11 cellular contexts compared by ENCODE assay signal in the genomic region with DNA sequence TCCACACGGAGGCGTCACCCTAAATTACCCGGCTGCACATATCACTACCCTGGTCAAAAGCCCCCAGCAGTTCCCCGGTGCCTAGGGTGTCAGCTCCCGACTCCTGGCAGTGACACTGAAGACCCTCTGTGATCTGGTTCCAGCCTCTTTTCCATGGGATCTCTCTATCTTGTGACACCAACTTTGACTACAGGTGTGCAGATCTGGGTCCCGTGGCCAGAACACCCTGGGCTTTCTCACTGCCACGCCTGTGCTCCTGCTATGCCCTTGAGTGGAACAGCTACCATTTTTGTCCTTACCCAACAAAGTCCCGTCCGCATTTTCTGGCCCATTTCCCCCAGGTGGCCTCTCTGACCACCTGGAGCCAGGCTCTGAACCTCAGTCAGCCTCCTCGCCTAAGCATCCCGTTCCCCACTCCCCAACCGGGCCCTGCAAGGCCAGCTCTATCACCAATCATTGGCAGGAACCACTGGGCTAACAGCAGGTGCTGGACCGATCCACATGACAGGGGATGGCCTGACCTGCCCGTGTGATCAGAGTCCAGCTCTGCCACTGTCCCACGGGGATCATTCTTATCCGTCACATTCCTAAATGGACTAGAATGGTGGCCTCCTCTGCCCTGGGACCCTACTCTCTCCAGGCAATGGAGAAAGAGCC. TPM values are rescaled to one million over a fixed set of nuclear protein-coding genes. Genes with fewer than 3 reads are reported as not detected.
DNase-seq lines count a peak whose midpoint lies in the region; ATAC-seq and TF ChIP-seq lines count a peak whose summit lies in the region.
"Had no signal": no experiment of that assay in that cellular context is flagged by ENCODE, and none has a peak within 500 bp of the region (broad histone marks: within the 10 kb centered on the region; RNA-seq: fewer than 3 reads in every experiment).

No MANE protein-coding gene starts in this region.

- H3K9ac ChIP-seq in HUES6 (ENCODE audit: low read length): no peak overlapping the region
- H3K9ac ChIP-seq in adipocyte (ENCODE audit: low read length): peak overlapping the region; percentile 71

- no peak for DNase-seq in adipocyte (ENCODE audit: low read depth)
- DNase-seq in mesenteric fat pad (ENCODE audit: low spot score): peak; percentile 84
- no peak for DNase-seq in stimulated activated naive B cell treated with anti-CD40 and anti-IgM and Interleukin-4, amounts not matched to agents 10 μg/mL and 1 μg/mL and 100 μg/mL, for 72 hours
- DNase-seq in foreskin melanocyte: no peak
- no peak for DNase-seq in NCI-H1105 (lab: John Stamatoyannopoulos, UW)
- DNase-seq in ovary: no peak
- DNase-seq: aorta, NCI-H2107, SHP77 treated with DMSO at 0.1 percent for 48 hours had no signal

- no peak for TF ChIP-seq EP300 in ovary (IDR thresholded peaks at IDR 0.05)

- WGBS in ovary, 3 donors: 81 to 89% (median 83%) methylated on average over 16 of the region's 16 CpGs

- H3K27me3 ChIP-seq in HUES6 (ENCODE audit: control insufficient read depth, insufficient read depth, low read length) (no peaks in the 10 kb centered on the region), adipocyte (replicated peaks; ENCODE audit: control insufficient read depth, insufficient read depth, low read length) (peaks cover 12% of the 10 kb centered on the region), ovary (no peaks in the 10 kb centered on the region)

- H3K4me1 Mint-ChIP-seq in stimulated activated naive B cell treated with anti-CD40 and anti-IgM and Interleukin-4, amounts not matched to agents 10 μg/mL and 1 μg/mL and 100 μg/mL, for 72 hours: peaks cover 38 to 53% of the 10 kb centered on the region in 2 donors

- no peaks in the 10 kb centered on the region for H3K9me3 Mint-ChIP-seq in stimulated activated naive B cell treated with anti-CD40 and anti-IgM and Interleukin-4, amounts not matched to agents 10 μg/mL and 1 μg/mL and 100 μg/mL, for 72 hours

- no peaks in the 10 kb centered on the region for H3K36me3 ChIP-seq in HUES6 (ENCODE audit: control insufficient read depth, insufficient read depth, low read length)
- H3K36me3 ChIP-seq in adipocyte (ENCODE audit: control insufficient read depth, insufficient read depth, low read length, severe bottlenecking): no peaks in the 10 kb centered on the region
- H3K36me3 ChIP-seq in ovary: no peaks in the 10 kb centered on the region

- H3K9me3 ChIP-seq in HUES6 (ENCODE audit: control insufficient read depth, insufficient read depth, low read depth, low read length) (no peaks in the 10 kb centered on the region), adipocyte (ENCODE audit: control insufficient read depth, low read length) (no peaks in the 10 kb centered on the region), ovary (no peaks in the 10 kb centered on the region)

- H3K27me3 Mint-ChIP-seq in stimulated activated naive B cell treated with anti-CD40 and anti-IgM and Interleukin-4, amounts not matched to agents 10 μg/mL and 1 μg/mL and 100 μg/mL, for 72 hours: peaks cover 8 to 12% of the 10 kb centered on the region in 2 donors

- H3K27ac Mint-ChIP-seq in stimulated activated naive B cell treated with anti-CD40 and anti-IgM and Interleukin-4, amounts not matched to agents 10 μg/mL and 1 μg/mL and 100 μg/mL, for 72 hours: peak overlapping the region; percentile 53

- intact Hi-C loops in ovary (cut with DNase I): loop anchor here in 3 of 4 donors (2.0 to 10.0 kb wide), 5 partner anchors 144 to 362 kb away; partner anchors contain the start of genes MIEF1 (in 1 of the 3) and RPS19BP1 (in 1 of the 3)

- peaks cover 72% of the 10 kb centered on the region for H3K4me1 ChIP-seq in HUES6 (ENCODE audit: control insufficient read depth, insufficient read depth, low read length)
- H3K4me1 ChIP-seq in adipocyte (ENCODE audit: control insufficient read depth, insufficient read depth, low read length): peaks cover 32% of the 10 kb centered on the region
- peaks cover 22% of the 10 kb centered on the region for H3K4me1 ChIP-seq in ovary (ENCODE audit: insufficient read depth)

- no peak overlapping the region for H3K4me3 Mint-ChIP-seq in stimulated activated naive B cell treated with anti-CD40 and anti-IgM and Interleukin-4, amounts not matched to agents 10 μg/mL and 1 μg/mL and 100 μg/mL, for 72 hours

- H3K4me3 ChIP-seq in HUES6 (ENCODE audit: low read depth, low read length): no peak overlapping the region
- H3K4me3 ChIP-seq in adipocyte (ENCODE audit: low read length): no peak overlapping the region
- H3K4me3 ChIP-seq in ovary: no peak overlapping the region

- H3K36me3 Mint-ChIP-seq in stimulated activated naive B cell treated with anti-CD40 and anti-IgM and Interleukin-4, amounts not matched to agents 10 μg/mL and 1 μg/mL and 100 μg/mL, for 72 hours: no peaks in the 10 kb centered on the region

- TF ChIP-seq POLR2A in ovary (IDR thresholded peaks at IDR 0.05): no peak

- ATAC-seq in stimulated activated naive B cell treated with anti-CD40 and anti-IgM and Interleukin-4, amounts not matched to agents 10 μg/mL and 1 μg/mL and 100 μg/mL, for 72 hours (replicated peaks): no peak
- ATAC-seq in GM19324 (IDR thresholded peaks at IDR 0.05; ENCODE audit: low FRiP score, unreplicated experiment): no peak

- H3K27ac ChIP-seq in HUES6 (ENCODE audit: low read depth, low read length): peak overlapping the region; percentile 17; the same call in 1 of the 2 replicates
- peak overlapping the region in 1 of 2 donors; percentile 56 for H3K27ac ChIP-seq in ovary

- no peak for TF ChIP-seq CTCF in ovary (IDR thresholded peaks at IDR 0.05)

RNA-seq across cellular contexts. Expression of gene CBX7, which starts 20.7 kb away (rescaled TPM):
- total RNA-seq in mesenteric fat pad (30.8 TPM), ovary (100 to 1,000 TPM in 1 of 7 donors, 10 to 100 TPM in 6; 47.2 to 107 (median 84.9) TPM)
- polyA plus RNA-seq in ovary: 10 to 100 TPM; 40.7 to 96.9 TPM
